Comparison of ENCODE assay signal across 11 cellular contexts in the genomic region with DNA sequence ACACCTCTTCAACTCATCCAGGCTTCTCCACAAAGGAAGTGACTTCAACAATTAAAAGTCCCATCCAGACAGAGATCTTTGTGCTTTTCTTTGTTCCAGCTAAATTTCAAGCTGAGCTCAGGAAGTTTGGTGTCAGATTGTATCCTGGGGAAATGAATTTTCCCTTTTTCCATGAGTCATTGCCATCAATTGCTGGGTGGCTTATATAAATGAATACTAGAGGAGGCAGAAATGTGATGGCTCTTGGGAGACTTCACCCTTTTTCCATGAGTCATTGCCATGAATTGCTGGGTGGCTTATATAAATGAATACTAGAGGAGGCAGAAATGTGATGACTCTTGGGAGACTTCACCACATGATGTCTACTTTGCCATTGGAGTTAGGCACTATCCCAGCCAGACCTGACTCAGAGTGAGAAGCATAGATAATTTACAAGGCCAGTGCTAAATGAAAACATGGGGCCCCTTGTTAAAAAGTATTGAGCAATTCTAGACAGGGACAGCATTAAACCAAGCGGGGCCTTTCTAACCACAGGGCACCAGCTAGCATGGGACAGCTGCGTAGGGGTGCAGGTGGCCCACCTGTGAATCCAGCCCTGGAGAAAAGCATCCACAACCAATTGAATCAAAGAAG.
DNase-seq lines count a peak whose midpoint lies in the region; ATAC-seq, FAIRE-seq and TF ChIP-seq lines count a peak whose summit lies in the region.
"Had no signal": no experiment of that assay in that cellular context is flagged by ENCODE, and none has a peak within 500 bp of the region (broad histone marks: within the 10 kb centered on the region; RNA-seq: fewer than 3 reads in every experiment).

No MANE protein-coding gene starts in this region.

- no peak overlapping the region for H3K27ac Mint-ChIP-seq in T-cell

- no peak overlapping the region for H3K4me3 ChIP-seq in AG09309 (ENCODE audit: control insufficient read depth, low read depth, low read length)
- H3K4me3 ChIP-seq: suprapubic skin had no signal

- H3K27me3 Mint-ChIP-seq in T-cell = peaks cover 3 to 16% of the 10 kb centered on the region in 2 donors

- FAIRE-seq in HTR-8/SVneo (lab: Jason Lieb, UNC) = no peak

- peak; percentile 97 for DNase-seq in AG09309 (ENCODE audit: low read depth)
- peak; percentile 28 for DNase-seq in HTR-8/SVneo (ENCODE audit: insufficient read length, low spot score)
- DNase-seq in astrocyte of the hippocampus (ENCODE audit: low read depth, low spot score) = peak; percentile 93
- DNase-seq in kidney tubule cell (ENCODE audit: low spot score) = peak; percentile 99
- DNase-seq in T-cell = no peak
- no peak for DNase-seq in RPMI8226
- DNase-seq in stimulated activated CD8-positive, alpha-beta memory T cell treated with anti-CD3 and anti-CD28 coated beads, Interleukin-4, amount 100 ng/mL, for 48 hours = no peak
- DNase-seq: DMS153 had no signal

- no peak for TF ChIP-seq CTCF in AG09309 (IDR thresholded peaks at IDR 0.05; ENCODE audit: control insufficient read depth, insufficient read depth, low read depth, low read length, missing control alignments)

- no peaks in the 10 kb centered on the region for H3K9me3 Mint-ChIP-seq in T-cell

- no peaks in the 10 kb centered on the region for H3K4me1 Mint-ChIP-seq in T-cell

- no peaks in the 10 kb centered on the region for H3K36me3 Mint-ChIP-seq in T-cell

- POLR2A ChIA-PET in T-cell (lab: Charles Lee) = no interaction called here

- H3K4me3 Mint-ChIP-seq in T-cell = no peak overlapping the region

- ATAC-seq in GM18868 (IDR thresholded peaks at IDR 0.05; ENCODE audit: unreplicated experiment) (no peak), T-cell (replicated peaks in 1 of 4) (no peak)
- ATAC-seq: left lobe of liver had no signal

- CTCF ChIA-PET in T-cell (lab: Charles Lee) = no interaction called here

Comparison
In these comparisons a context has a peak if more than half of its experiments do, and no peak if none do; other contexts are left out.
1. DNase-seq: peak in AG09309 (single experiment), HTR-8/SVneo (single experiment), astrocyte of the hippocampus (single experiment) and kidney tubule cell (single experiment); none in T-cell (0 of 34), RPMI8226 (single experiment) and stimulated activated CD8-positive, alpha-beta memory T cell treated with anti-CD3 and anti-CD28 coated beads, Interleukin-4, amount 100 ng/mL, for 48 hours (single experiment).